ENCODE assay signal across 20 cellular contexts in the genomic region with DNA sequence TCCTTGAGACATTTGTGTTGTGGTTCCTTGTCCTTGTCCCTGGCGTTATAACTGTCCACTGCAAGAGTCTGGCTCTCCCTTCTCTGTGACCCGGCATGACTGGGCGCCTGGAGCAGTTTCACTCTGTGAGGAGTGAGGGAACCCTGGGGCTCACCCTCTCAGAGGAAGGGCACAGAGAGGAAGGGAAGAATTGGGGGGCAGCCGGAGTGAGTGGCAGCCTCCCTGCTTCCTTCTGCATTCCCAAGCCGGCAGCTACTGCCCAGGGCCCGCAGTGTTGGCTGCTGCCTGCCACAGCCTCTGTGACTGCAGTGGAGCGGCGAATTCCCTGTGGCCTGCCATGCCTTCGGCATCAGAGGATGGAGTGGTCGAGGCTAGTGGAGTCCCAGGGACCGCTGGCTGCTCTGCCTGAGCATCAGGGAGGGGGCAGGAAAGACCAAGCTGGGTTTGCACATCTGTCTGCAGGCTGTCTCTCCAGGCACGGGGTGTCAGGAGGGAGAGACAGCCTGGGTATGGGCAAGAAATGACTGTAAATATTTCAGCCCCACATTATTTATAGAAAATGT. TPM values are rescaled to one million over a fixed set of nuclear protein-coding genes. Genes with fewer than 3 reads are reported as not detected.
A peak's percentile ranks its signal among the peaks of the same experiment; 100 is the strongest.
DNase-seq lines count a peak whose midpoint lies in the region; TF ChIP-seq lines count a peak whose summit lies in the region.
"Had no signal": no experiment of that assay in that cellular context is flagged by ENCODE, and none has a peak within 500 bp of the region (broad histone marks: within the 10 kb centered on the region; RNA-seq: fewer than 3 reads in every experiment).

No MANE protein-coding gene starts in this region.

- no peak for TF ChIP-seq CTCF in left ventricle myocardium inferior (IDR thresholded peaks at IDR 0.05; ENCODE audit: borderline replicate concordance)
- no peak for TF ChIP-seq CTCF in spleen (IDR thresholded peaks at IDR 0.05 in 8 of 11, conservative IDR thresholded peaks at IDR 0.05 in 3 of 11)
- TF ChIP-seq CTCF in GM13976 (IDR thresholded peaks at IDR 0.05; ENCODE audit: borderline replicate concordance, control extremely low read depth, extremely low read depth, insufficient read depth, missing control alignments) = no peak

- H3K4me1 ChIP-seq in left ventricle myocardium inferior = peaks cover 73% of the 10 kb centered on the region
- H3K4me1 ChIP-seq in spleen = peaks cover 0 to 33% (median 22%) of the 10 kb centered on the region in 6 donors
- H3K4me1 ChIP-seq: adrenal gland had no signal

- 66 to 83% (median 77%) methylated on average over 7 to 12 of the region's 12 CpGs for WGBS in spleen, 5 donors

- intact Hi-C loops in left ventricle myocardium inferior (cut with micrococcal nuclease) (no loop called here), spleen (cut with DNase I; ENCODE audit: low total_unique reads) (no loop called here)

- in situ Hi-C loops in GM13976 (cut with MboI; ENCODE audit: low sequenced_read_pairs, unreplicated experiment) = no loop called here

- H3K27ac ChIP-seq in angular gyrus (ENCODE audit: low read depth, low read length) = peak overlapping the region; percentile 54
- peak overlapping the region; percentile 97 for H3K27ac ChIP-seq in left ventricle myocardium inferior (replicated peaks)
- H3K27ac ChIP-seq in spleen = peak overlapping the region in 4 of 8 donors; percentile 28 to 56 (median 40)
- H3K27ac ChIP-seq: adrenal gland, epithelial cell of prostate had no signal

- H3K27me3 ChIP-seq in left ventricle myocardium inferior (ENCODE audit: low read depth) = no peaks in the 10 kb centered on the region
- no peaks in the 10 kb centered on the region for H3K27me3 ChIP-seq in spleen (replicated peaks in 1 of 7)
- H3K27me3 ChIP-seq: adrenal gland had no signal

- H3K36me3 ChIP-seq in left ventricle myocardium inferior (peaks cover 91% of the 10 kb centered on the region), spleen (peaks cover 0 to 54% (median 6%) of the 10 kb centered on the region in 6 donors)
- H3K36me3 ChIP-seq: adrenal gland had no signal

- H3K9me3 ChIP-seq in left ventricle myocardium inferior (replicated peaks) = no peaks in the 10 kb centered on the region
- H3K9me3 ChIP-seq in spleen = no peaks in the 10 kb centered on the region
- H3K9me3 ChIP-seq: adrenal gland had no signal

- H3K4me3 ChIP-seq in left ventricle myocardium inferior (no peak overlapping the region), spleen (no peak overlapping the region)
- H3K4me3 ChIP-seq: adrenal gland had no signal

- DNase-seq in DMS 273 (lab: John Stamatoyannopoulos, UW; ENCODE audit: unreplicated experiment) = peak; percentile 36
- DNase-seq in DMS 273 treated with DMSO at 0.1 percent for 48 hours (lab: John Stamatoyannopoulos, UW) = no peak
- DNase-seq in left ventricle myocardium inferior = no peak
- DNase-seq in spleen = peak; percentile 55
- no peak for DNase-seq in effector CD4-positive, alpha-beta T cell
- DNase-seq in GM13976 (ENCODE audit: low spot score) = no peak
- DNase-seq in hippocampal formation (lab: John Stamatoyannopoulos, UW) = no peak
- DNase-seq: activated CD4-positive, alpha-beta memory T cell treated with anti-CD3 and anti-CD28 coated beads for 36 hours; DMS53; nucleus accumbens; stimulated activated CD4-positive, alpha-beta T cell treated with anti-CD3 and anti-CD28 coated beads, Interleukin-4, amount 100 ng/mL, for 4 hours; trophoblast cell had no signal

- no peak for TF ChIP-seq POLR2A in spleen (IDR thresholded peaks at IDR 0.05)

RNA-seq across cellular contexts. Expression of gene MYBPC3, which starts 23.0 kb away (rescaled TPM):
- 2,538 TPM for total RNA-seq in left ventricle myocardium inferior
- total RNA-seq in spleen = 1 to 10 TPM in 5 of 7 donors, under 1 TPM in 2; 0.91 to 4.7 (median 1.5) TPM
- 1 to 10 TPM in 2 of 3 donors, under 1 TPM in 1; 0.49 to 2.2 (median 1.4) TPM for polyA plus RNA-seq in spleen
- total RNA-seq: activated CD4-positive, alpha-beta memory T cell treated with anti-CD3 and anti-CD28 coated beads for 36 hours; activated T-helper 2 cell treated with anti-CD3 and anti-CD28 coated beads, Interferon-gamma antibody, Interleukin-2, Interleukin-4, amounts not matched to agents 10 μg/mL and 5 μg/mL and 100 μg/mL, durations not matched to agents 14 hours and 24 hours and 36 hours; glomerular endothelial cell; HepG2; HFFc6 had no signal
- polyA plus RNA-seq: BJ, HepG2 had no signal

RNA-seq across cellular contexts. Expression of gene SPI1, which starts 48.8 kb away (rescaled TPM):
- total RNA-seq in left ventricle myocardium inferior = 8.3 TPM
- total RNA-seq in spleen = 100 to 1,000 TPM in 6 of 7 donors, 10 to 100 TPM in 1; 95.7 to 366 (median 198) TPM
- polyA plus RNA-seq in spleen = 100 to 1,000 TPM in 1 of 3 donors, 10 to 100 TPM in 2; 84.2 to 128 (median 91.8) TPM
- total RNA-seq: activated CD4-positive, alpha-beta memory T cell treated with anti-CD3 and anti-CD28 coated beads for 36 hours; glomerular endothelial cell; HepG2; HFFc6 had no signal
- polyA plus RNA-seq: BJ, HepG2 had no signal

RNA-seq across cellular contexts. Expression of gene MADD, which starts 59.6 kb away (rescaled TPM):
- total RNA-seq in left ventricle myocardium inferior = 40.9 TPM
- total RNA-seq in spleen = 10 to 100 TPM; 53.6 to 82.4 (median 70.1) TPM
- 10 to 100 TPM; 15.7 to 35.0 (median 26.1) TPM for polyA plus RNA-seq in spleen

Comparison
In these comparisons a context has a peak if more than half of its experiments do, and no peak if none do; other contexts are left out.
1. DNase-seq: peak in DMS 273 (single experiment) and spleen (single experiment); none in DMS 273 treated with DMSO at 0.1 percent for 48 hours (single experiment), left ventricle myocardium inferior (single experiment), effector CD4-positive, alpha-beta T cell (single experiment), GM13976 (single experiment) and hippocampal formation (0 of 2).
2. RNA of gene MYBPC3, which starts 23.0 kb away (total RNA-seq): 2,538 TPM in left ventricle myocardium inferior (single experiment); 0.91 to 4.7 TPM in spleen; every median in the first group is over 100 times any median in the second.
3. RNA of gene SPI1, which starts 48.8 kb away (total RNA-seq): 95.7 to 366 TPM in spleen; 8.3 TPM in left ventricle myocardium inferior (single experiment); every median in the first group is over 10 times any median in the second.